13 cellular contexts compared by ENCODE assay signal in genomic region chr17:71423871-71424546, GRCh38.
DNase-seq lines count a peak whose midpoint lies in the region; ATAC-seq and TF ChIP-seq lines count a peak whose summit lies in the region.
"Had no signal": no experiment of that assay in that cellular context is flagged by ENCODE, and none has a peak within 500 bp of the region (broad histone marks: within the 10 kb centered on the region; RNA-seq: fewer than 3 reads in every experiment).

No MANE protein-coding gene starts in this region.

- no peaks in the 10 kb centered on the region for H3K36me3 ChIP-seq in Panc1 (ENCODE audit: control insufficient read depth, insufficient read depth, low read length)
- H3K36me3 ChIP-seq: left ventricle myocardium inferior had no signal

- ATAC-seq in Panc1 (peak; percentile 94), HG03354 (IDR thresholded peaks at IDR 0.05; ENCODE audit: poor library complexity, severe bottlenecking, unreplicated experiment) (no peak)
- ATAC-seq: body of pancreas had no signal

- H3K4me1 ChIP-seq in Panc1 (ENCODE audit: control insufficient read depth, insufficient read depth, low read length) = no peaks in the 10 kb centered on the region
- H3K4me1 ChIP-seq: body of pancreas, left ventricle myocardium inferior had no signal

- H3K27ac ChIP-seq in Panc1 (ENCODE audit: low read length) = no peak overlapping the region
- H3K27ac ChIP-seq: body of pancreas, left ventricle myocardium inferior had no signal

- in situ Hi-C loops in Panc1 (cut with HindIII; ENCODE audit: low pct_unique_long_range_greater_than_20kb, low sequenced_read_pairs) = no loop called here

- TF ChIP-seq CTCF in Panc1 (IDR thresholded peaks at IDR 0.05) = no peak
- TF ChIP-seq CTCF in fibroblast of villous mesenchyme (IDR thresholded peaks at IDR 0.05; ENCODE audit: insufficient read depth, low read depth, low read length) = no peak

- peaks cover 16% of the 10 kb centered on the region; the same call in 1 of the 2 replicates for H3K9me3 ChIP-seq in Panc1 (ENCODE audit: control insufficient read depth, insufficient read depth, low read depth, low read length)
- H3K9me3 ChIP-seq: body of pancreas had no signal

- H3K27me3 ChIP-seq in Panc1 (ENCODE audit: control insufficient read depth, insufficient read depth, low read length) = no peaks in the 10 kb centered on the region
- H3K27me3 ChIP-seq: body of pancreas had no signal

- BruUV-seq in Panc1 (replicated peaks; lab: Mats Ljungman, UMichigan) = no TSS peak

- CTCF ChIA-PET in Panc1 (lab: Charles Lee) = no interaction called here

- H3K4me3 ChIP-seq in Panc1 (ENCODE audit: low read depth in 2 of 2, low read length in 2 of 2) (no peak overlapping the region), fibroblast of villous mesenchyme (ENCODE audit: low read depth, low read length) (no peak overlapping the region)
- H3K4me3 ChIP-seq: body of pancreas, left ventricle myocardium inferior had no signal

- POLR2A ChIA-PET in Panc1 (lab: Charles Lee) = no interaction called here

- DNase-seq in COR-L47 (lab: John Stamatoyannopoulos, UW) (peak; percentile 93), HT1080 (ENCODE audit: low read depth) (peak; percentile 99), Panc1 (ENCODE audit: low read depth, low spot score) (peak; percentile 94), fibroblast of villous mesenchyme (ENCODE audit: low read depth) (peak; percentile 59), DMS114 treated with DMSO at 0.1 percent for 48 hours (lab: John Stamatoyannopoulos, UW; ENCODE audit: unreplicated experiment) (no peak), AML-193 (lab: John Stamatoyannopoulos, UW) (no peak), AG20443 (ENCODE audit: low spot score) (no peak)
- DNase-seq: activated T-cell treated with anti-CD3 and anti-CD28 coated beads for 4 hours; body of pancreas; CD4-positive, alpha-beta memory T cell; left ventricle myocardium inferior; stimulated activated CD4-positive, alpha-beta T cell treated with anti-CD3 and anti-CD28 coated beads, Interleukin-4, amount 100 ng/mL, for 1 hour had no signal

- intact Hi-C loops in Panc1 (cut with micrococcal nuclease; ENCODE audit: unreplicated experiment) = no loop called here

Comparison
In these comparisons a context has a peak if more than half of its experiments do, and no peak if none do; other contexts are left out.
1. DNase-seq: peak in COR-L47 (single experiment), HT1080 (single experiment), Panc1 (single experiment) and fibroblast of villous mesenchyme (single experiment); none in DMS114 treated with DMSO at 0.1 percent for 48 hours (single experiment), AML-193 (0 of 2) and AG20443 (single experiment).